In the genomic region with DNA sequence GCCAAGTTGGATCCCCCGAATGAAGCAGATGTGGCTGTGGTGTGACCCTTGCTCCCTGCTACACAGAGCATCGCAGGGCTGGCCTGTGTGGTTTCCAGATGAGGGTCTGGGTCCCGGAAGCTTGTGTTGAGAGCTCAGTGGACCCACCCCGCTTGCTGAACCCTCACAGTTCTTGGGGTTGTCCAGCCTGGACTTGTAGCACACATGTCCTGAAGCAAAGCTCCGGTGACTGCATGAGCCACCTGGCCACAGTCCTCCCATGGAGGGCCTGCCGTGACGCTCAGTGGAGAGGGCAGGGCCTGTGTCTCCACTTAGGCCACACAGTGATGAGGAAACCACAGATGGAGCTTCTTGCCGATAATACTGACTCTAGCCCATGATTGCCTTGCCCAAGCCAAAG, we compare ENCODE assay signal across 11 cellular contexts.
DNase-seq lines count a peak whose midpoint lies in the region; ATAC-seq and TF ChIP-seq lines count a peak whose summit lies in the region.
"Had no signal": no experiment of that assay in that cellular context is flagged by ENCODE, and none has a peak within 500 bp of the region (broad histone marks: within the 10 kb centered on the region; RNA-seq: fewer than 3 reads in every experiment).

No MANE protein-coding gene starts in this region.

- H3K4me3 Mint-ChIP-seq in stimulated activated naive CD8-positive, alpha-beta T cell treated with anti-CD3 and anti-CD28 coated beads, Interleukin-15, Interleukin-2, amounts not matched to agents 100 ng/mL and 50 ng/mL, for 24 hours, result no peak overlapping the region
- H3K4me3 Mint-ChIP-seq in chondrocyte (ENCODE audit: unreplicated experiment) (no peak overlapping the region), neural progenitor cell (no peak overlapping the region)

- H4K20me1 ChIP-seq in neural progenitor cell (ENCODE audit: low read depth), result peaks cover 43% of the 10 kb centered on the region

- H3K9me3 ChIP-seq in neural progenitor cell (ENCODE audit: low read depth), result no peaks in the 10 kb centered on the region

- H3K4me1 Mint-ChIP-seq in stimulated activated naive CD8-positive, alpha-beta T cell treated with anti-CD3 and anti-CD28 coated beads, Interleukin-15, Interleukin-2, amounts not matched to agents 100 ng/mL and 50 ng/mL, for 24 hours (ENCODE audit: low read depth), result peaks cover 76% of the 10 kb centered on the region
- H3K4me1 Mint-ChIP-seq in chondrocyte (ENCODE audit: low read depth) (peaks cover 53% of the 10 kb centered on the region), neural progenitor cell (peaks cover 18% of the 10 kb centered on the region)

- no peak for ATAC-seq in stimulated activated naive CD8-positive, alpha-beta T cell treated with anti-CD3 and anti-CD28 coated beads, Interleukin-15, Interleukin-2, amounts not matched to agents 100 U/mL and 50 U/mL, for 24 hours
- ATAC-seq: sciatic nerve had no signal

- no peak overlapping the region for H3K9ac ChIP-seq in neural progenitor cell

- peaks cover 19% of the 10 kb centered on the region for H3K36me3 ChIP-seq in neural progenitor cell

- no peak overlapping the region for H3K4me3 ChIP-seq in neural progenitor cell

- H3K27ac Mint-ChIP-seq in stimulated activated naive CD8-positive, alpha-beta T cell treated with anti-CD3 and anti-CD28 coated beads, Interleukin-15, Interleukin-2, amounts not matched to agents 100 ng/mL and 50 ng/mL, for 24 hours, result peak overlapping the region; percentile 88
- H3K27ac Mint-ChIP-seq in chondrocyte (ENCODE audit: unreplicated experiment) (peak overlapping the region; percentile 57), neural progenitor cell (no peak overlapping the region)

- peaks cover 27% of the 10 kb centered on the region for H3K79me2 ChIP-seq in neural progenitor cell (ENCODE audit: low read depth)

- H3K27ac ChIP-seq in neural progenitor cell, result peak overlapping the region; percentile 11

- peaks cover 39% of the 10 kb centered on the region for H3F3A ChIP-seq in neural progenitor cell (ENCODE audit: low read depth)

- TF ChIP-seq CTCF in chondrocyte (IDR thresholded peaks at IDR 0.05), result no peak
- no peak for TF ChIP-seq CTCF in neural progenitor cell (IDR thresholded peaks at IDR 0.05)

- H3K27me3 Mint-ChIP-seq in stimulated activated naive CD8-positive, alpha-beta T cell treated with anti-CD3 and anti-CD28 coated beads, Interleukin-15, Interleukin-2, amounts not matched to agents 100 ng/mL and 50 ng/mL, for 24 hours, result no peaks in the 10 kb centered on the region
- H3K27me3 Mint-ChIP-seq in chondrocyte (ENCODE audit: low read depth), result no peaks in the 10 kb centered on the region
- peaks cover 2% of the 10 kb centered on the region for H3K27me3 Mint-ChIP-seq in neural progenitor cell (ENCODE audit: insufficient read depth, low read depth)
- H3K27me3 Mint-ChIP-seq: CD4-positive, CD25-positive, alpha-beta regulatory T cell had no signal

- H3K27me3 ChIP-seq in neural progenitor cell, result no peaks in the 10 kb centered on the region

- no peak overlapping the region for H2AFZ ChIP-seq in neural progenitor cell (replicated peaks)

- peaks cover 60% of the 10 kb centered on the region for H3K36me3 Mint-ChIP-seq in stimulated activated naive CD8-positive, alpha-beta T cell treated with anti-CD3 and anti-CD28 coated beads, Interleukin-15, Interleukin-2, amounts not matched to agents 100 ng/mL and 50 ng/mL, for 24 hours (ENCODE audit: low read depth)
- H3K36me3 Mint-ChIP-seq in chondrocyte (ENCODE audit: low read depth) (peaks cover 51% of the 10 kb centered on the region), neural progenitor cell (peaks cover 47% of the 10 kb centered on the region)

- peaks cover 8% of the 10 kb centered on the region for H3K4me1 ChIP-seq in neural progenitor cell

- no peaks in the 10 kb centered on the region for H3K9me3 Mint-ChIP-seq in stimulated activated naive CD8-positive, alpha-beta T cell treated with anti-CD3 and anti-CD28 coated beads, Interleukin-15, Interleukin-2, amounts not matched to agents 100 ng/mL and 50 ng/mL, for 24 hours
- H3K9me3 Mint-ChIP-seq in chondrocyte (ENCODE audit: low read depth), result no peaks in the 10 kb centered on the region
- H3K9me3 Mint-ChIP-seq in neural progenitor cell, result no peaks in the 10 kb centered on the region
- H3K9me3 Mint-ChIP-seq: CD4-positive, CD25-positive, alpha-beta regulatory T cell had no signal

- DNase-seq in stimulated activated naive CD8-positive, alpha-beta T cell treated with anti-CD3 and anti-CD28 coated beads, Interleukin-15, Interleukin-2, amounts not matched to agents 100 U/mL and 50 U/mL, for 24 hours, result no peak
- DNase-seq in chondrocyte (ENCODE audit: low spot score) (no peak), neural progenitor cell (ENCODE audit: low spot score) (no peak), NCI-H1105 (lab: John Stamatoyannopoulos, UW) (no peak), NCI-H510A (lab: John Stamatoyannopoulos, UW) (no peak), HuH-7 (ENCODE audit: low spot score) (no peak), GM03348 (ENCODE audit: low spot score) (no peak)
- DNase-seq: activated CD4-positive, alpha-beta T cell treated with anti-CD3 and anti-CD28 coated beads for 48 hours had no signal

- H3K4me2 ChIP-seq in neural progenitor cell, result no peak overlapping the region
